9 cellular contexts compared by ENCODE assay signal in the genomic region with DNA sequence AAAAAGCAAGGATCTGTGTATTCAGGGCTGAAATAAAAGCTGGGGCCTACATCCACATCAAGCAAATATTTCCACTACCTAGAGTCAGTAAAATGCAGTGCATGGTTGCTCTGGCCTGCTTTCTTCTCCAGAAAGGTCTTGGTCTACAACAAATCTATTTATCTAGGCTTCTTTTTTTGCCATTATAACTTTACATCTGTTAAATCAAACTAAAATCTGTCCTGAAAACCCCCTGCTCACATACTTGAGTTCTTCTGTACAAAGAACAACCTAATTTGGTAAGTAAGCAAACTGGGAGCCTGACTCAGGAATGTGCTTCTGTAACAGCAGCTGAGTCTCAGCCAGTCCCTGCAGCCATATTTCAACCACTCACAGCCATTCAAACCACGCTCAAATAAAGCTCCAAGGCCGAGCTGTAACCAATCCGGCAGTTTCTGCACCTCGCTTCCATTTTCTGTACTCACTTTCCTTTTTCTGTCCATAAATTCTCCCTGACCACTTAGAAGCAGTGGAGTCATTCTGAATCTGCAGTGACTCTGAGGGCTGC.
DNase-seq lines count a peak whose midpoint lies in the region; ATAC-seq and TF ChIP-seq lines count a peak whose summit lies in the region.
"Had no signal": no experiment of that assay in that cellular context is flagged by ENCODE, and none has a peak within 500 bp of the region (broad histone marks: within the 10 kb centered on the region; RNA-seq: fewer than 3 reads in every experiment).

No MANE protein-coding gene starts in this region.

- 58% methylated on average over 4 of the region's 4 CpGs for WGBS in esophagus muscularis mucosa

- DNase-seq in activated T-cell treated with anti-CD3 and anti-CD28 coated beads, Interleukin-2, amount 50 U/mL, for 24 hours: no peak
- no peak for DNase-seq in activated T-cell treated with anti-CD3 and anti-CD28 coated beads, Interleukin-2, amount 50 U/mL, for 1 hour
- DNase-seq in esophagus muscularis mucosa (ENCODE audit: extremely low spot score): no peak
- no peak for DNase-seq in upper lobe of right lung
- no peak for DNase-seq in foreskin keratinocyte
- DNase-seq: effector CD4-positive, alpha-beta T cell had no signal

- peaks cover 19% of the 10 kb centered on the region for H3K9me3 Mint-ChIP-seq in activated T-cell treated with anti-CD3 and anti-CD28 coated beads, Interleukin-2, amount 50 U/mL, for 24 hours

- no peak for TF ChIP-seq CTCF in esophagus muscularis mucosa (IDR thresholded peaks at IDR 0.05)
- no peak for TF ChIP-seq CTCF in upper lobe of right lung (IDR thresholded peaks at IDR 0.05)
- no peak for TF ChIP-seq CTCF in foreskin keratinocyte (conservative IDR thresholded peaks at IDR 0.05)

- no peak overlapping the region for H3K4me3 ChIP-seq in esophagus muscularis mucosa
- peak overlapping the region in 1 of 2 donors; percentile 2 for H3K4me3 ChIP-seq in muscle layer of colon (ENCODE audit: low read depth in 1 of 2, low read length in 2 of 2)
- no peak overlapping the region for H3K4me3 ChIP-seq in upper lobe of right lung

- peak overlapping the region; percentile 20 for H3K9ac ChIP-seq in muscle layer of colon (ENCODE audit: low read length)

- H3K27me3 Mint-ChIP-seq in activated T-cell treated with anti-CD3 and anti-CD28 coated beads, Interleukin-2, amount 50 U/mL, for 24 hours: no peaks in the 10 kb centered on the region

- peak; percentile 15 for TF ChIP-seq EP300 in esophagus muscularis mucosa (IDR thresholded peaks at IDR 0.05)

- peaks cover 51% of the 10 kb centered on the region for H3K36me3 Mint-ChIP-seq in activated T-cell treated with anti-CD3 and anti-CD28 coated beads, Interleukin-2, amount 50 U/mL, for 24 hours (ENCODE audit: low read depth)

- H3K9me3 ChIP-seq in esophagus muscularis mucosa (no peaks in the 10 kb centered on the region), muscle layer of colon (ENCODE audit: low read length) (no peaks in the 10 kb centered on the region), upper lobe of right lung (no peaks in the 10 kb centered on the region)

- H3K36me3 ChIP-seq in esophagus muscularis mucosa (peaks cover 0 to 30% (median 8%) of the 10 kb centered on the region in 4 donors), muscle layer of colon (ENCODE audit: insufficient read depth, low read length) (no peaks in the 10 kb centered on the region), upper lobe of right lung (peaks cover 10% of the 10 kb centered on the region)

- peak overlapping the region; percentile 86 for H3K27ac Mint-ChIP-seq in activated T-cell treated with anti-CD3 and anti-CD28 coated beads, Interleukin-2, amount 50 U/mL, for 24 hours

- H3K4me3 Mint-ChIP-seq in activated T-cell treated with anti-CD3 and anti-CD28 coated beads, Interleukin-2, amount 50 U/mL, for 24 hours: no peak overlapping the region

- peaks cover 54 to 76% (median 69%) of the 10 kb centered on the region in 4 donors for H3K4me1 ChIP-seq in esophagus muscularis mucosa
- peaks cover 73% of the 10 kb centered on the region for H3K4me1 ChIP-seq in muscle layer of colon (ENCODE audit: insufficient read depth, low read length)
- peaks cover 26% of the 10 kb centered on the region for H3K4me1 ChIP-seq in upper lobe of right lung
- peaks cover 18% of the 10 kb centered on the region for H3K4me1 ChIP-seq in foreskin keratinocyte

- peak overlapping the region; percentile 88 to 89 (median 88) for H3K27ac ChIP-seq in esophagus muscularis mucosa (replicated peaks in 1 of 4)
- peak overlapping the region; percentile 92 for H3K27ac ChIP-seq in muscle layer of colon (ENCODE audit: low read depth, low read length)
- H3K27ac ChIP-seq in upper lobe of right lung: peak overlapping the region; percentile 73
- H3K27ac ChIP-seq in foreskin keratinocyte: no peak overlapping the region

- no peak for TF ChIP-seq POLR2A in esophagus muscularis mucosa (IDR thresholded peaks at IDR 0.05; ENCODE audit: low read depth)

- peak; percentile 77 for ATAC-seq in upper lobe of right lung
- ATAC-seq in foreskin keratinocyte: no peak
- no peak for ATAC-seq in HG03095 (IDR thresholded peaks at IDR 0.05; ENCODE audit: unreplicated experiment)
- ATAC-seq in GM21737 (IDR thresholded peaks at IDR 0.05; ENCODE audit: unreplicated experiment): no peak

- H3K27me3 ChIP-seq in esophagus muscularis mucosa (no peaks in the 10 kb centered on the region), muscle layer of colon (ENCODE audit: control insufficient read depth in 1 of 2, insufficient read depth in 2 of 2, low read length in 2 of 2) (no peaks in the 10 kb centered on the region), upper lobe of right lung (no peaks in the 10 kb centered on the region), foreskin keratinocyte (no peaks in the 10 kb centered on the region)

- H3K4me1 Mint-ChIP-seq in activated T-cell treated with anti-CD3 and anti-CD28 coated beads, Interleukin-2, amount 50 U/mL, for 24 hours (ENCODE audit: low read depth): peaks cover 55% of the 10 kb centered on the region

- intact Hi-C loops in esophagus muscularis mucosa (cut with DNase I): loop anchor here (2.0 to 5.0 kb wide), 2 partner anchors 93 to 160 kb away; partner anchors contain the start of gene PLPP1
- intact Hi-C loops in upper lobe of right lung (cut with DNase I): no loop called here
